Comparison of ENCODE assay signal across 8 cellular contexts in the genomic region with DNA sequence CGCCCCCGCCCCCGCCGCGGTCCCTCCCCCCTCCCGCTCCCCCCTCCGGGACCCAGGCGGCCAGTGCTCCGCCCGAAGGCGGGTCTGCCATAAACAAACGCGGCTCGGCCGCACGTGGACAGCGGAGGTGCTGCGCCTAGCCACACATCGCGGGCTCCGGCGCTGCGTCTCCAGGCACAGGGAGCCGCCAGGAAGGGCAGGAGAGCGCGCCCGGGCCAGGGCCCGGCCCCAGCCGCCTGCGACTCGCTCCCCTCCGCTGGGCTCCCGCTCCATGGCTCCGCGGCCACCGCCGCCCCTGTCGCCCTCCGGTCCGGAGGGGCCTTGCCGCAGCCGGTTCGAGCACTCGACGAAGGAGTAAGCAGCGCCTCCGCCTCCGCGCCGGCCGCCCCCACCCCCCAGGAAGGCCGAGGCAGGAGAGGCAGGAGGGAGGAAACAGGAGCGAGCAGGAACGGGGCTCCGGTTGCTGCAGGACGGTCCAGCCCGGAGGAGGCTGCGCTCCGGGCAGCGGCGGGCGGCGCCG. TPM values are rescaled to one million over a fixed set of nuclear protein-coding genes. Genes with fewer than 3 reads are reported as not detected.
DNase-seq lines count a peak whose midpoint lies in the region; ATAC-seq, FAIRE-seq and TF ChIP-seq lines count a peak whose summit lies in the region.

A gene with protein sequence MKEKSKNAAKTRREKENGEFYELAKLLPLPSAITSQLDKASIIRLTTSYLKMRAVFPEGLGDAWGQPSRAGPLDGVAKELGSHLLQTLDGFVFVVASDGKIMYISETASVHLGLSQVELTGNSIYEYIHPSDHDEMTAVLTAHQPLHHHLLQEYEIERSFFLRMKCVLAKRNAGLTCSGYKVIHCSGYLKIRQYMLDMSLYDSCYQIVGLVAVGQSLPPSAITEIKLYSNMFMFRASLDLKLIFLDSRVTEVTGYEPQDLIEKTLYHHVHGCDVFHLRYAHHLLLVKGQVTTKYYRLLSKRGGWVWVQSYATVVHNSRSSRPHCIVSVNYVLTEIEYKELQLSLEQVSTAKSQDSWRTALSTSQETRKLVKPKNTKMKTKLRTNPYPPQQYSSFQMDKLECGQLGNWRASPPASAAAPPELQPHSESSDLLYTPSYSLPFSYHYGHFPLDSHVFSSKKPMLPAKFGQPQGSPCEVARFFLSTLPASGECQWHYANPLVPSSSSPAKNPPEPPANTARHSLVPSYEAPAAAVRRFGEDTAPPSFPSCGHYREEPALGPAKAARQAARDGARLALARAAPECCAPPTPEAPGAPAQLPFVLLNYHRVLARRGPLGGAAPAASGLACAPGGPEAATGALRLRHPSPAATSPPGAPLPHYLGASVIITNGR (plus strand): TSS at position 90 of the 520 bp plus-strand sequence. CDS start 632 bp downstream, outside the sequence.

- peaks cover 99% of the 10 kb centered on the region for H3K27me3 ChIP-seq in neural cell (ENCODE audit: insufficient read depth, low read depth, low read length)

- no peaks in the 10 kb centered on the region for H3K79me2 ChIP-seq in neural cell (replicated peaks; ENCODE audit: insufficient read depth, low read length)

- no peaks in the 10 kb centered on the region for H3K9me3 ChIP-seq in neural cell (ENCODE audit: low read length)

- no peak for TF ChIP-seq CTCF in GM13976 (IDR thresholded peaks at IDR 0.05; ENCODE audit: borderline replicate concordance, control extremely low read depth, extremely low read depth, insufficient read depth, missing control alignments)
- TF ChIP-seq CTCF in neural cell (IDR thresholded peaks at IDR 0.05; ENCODE audit: poor library complexity, severe bottlenecking) = no peak

- no peaks in the 10 kb centered on the region for H3K9me2 ChIP-seq in neural cell (ENCODE audit: insufficient read depth, low read length)

- no peak within 1 kb of the TSS for H3K4me2 ChIP-seq in neural cell (ENCODE audit: low read length)

- no peaks in the 10 kb centered on the region for H4K20me1 ChIP-seq in neural cell (ENCODE audit: insufficient read depth)

- ATAC-seq in GM19455 (IDR thresholded peaks at IDR 0.05; ENCODE audit: unreplicated experiment) (no peak), HG02852 (IDR thresholded peaks at IDR 0.05; ENCODE audit: unreplicated experiment) (no peak)

- TF ChIP-seq EP300 in neural cell (conservative IDR thresholded peaks at IDR 0.05; ENCODE audit: poor library complexity, severe bottlenecking) = no peak

- H3F3A ChIP-seq in neural cell (ENCODE audit: insufficient read depth, low read length, poor library complexity, severe bottlenecking) = no peaks in the 10 kb centered on the region

- H2AFZ ChIP-seq in neural cell (ENCODE audit: low read depth, low read length) = no peak within 1 kb of the TSS

- TF ChIP-seq POLR2A in H54 (IDR thresholded peaks at IDR 0.05; ENCODE audit: low read depth, low read length) = no peak

- no peak within 1 kb of the TSS for H3K27ac ChIP-seq in neural cell (ENCODE audit: low read length)

- in situ Hi-C loops in GM13976 (cut with MboI; ENCODE audit: low sequenced_read_pairs, unreplicated experiment) = no loop called here

- no peak within 1 kb of the TSS for H3K9ac ChIP-seq in neural cell (ENCODE audit: low read length)

- peak within 1 kb of the TSS; percentile 63 for H3K4me3 ChIP-seq in neural cell (ENCODE audit: low read length)

- no peaks in the 10 kb centered on the region for H3K36me3 ChIP-seq in neural cell (ENCODE audit: insufficient read depth, low read length)

- no peak for FAIRE-seq in H54 (lab: Jason Lieb, UNC)

- DNase-seq in GM13976 (ENCODE audit: low spot score) (peak; percentile 36), NCI-H2029 treated with DMSO at 0.1 percent for 48 hours (lab: John Stamatoyannopoulos, UW) (peak; percentile 14), dermis blood vessel endothelial cell (peak; percentile 43), H54 (ENCODE audit: insufficient read length, low spot score) (no peak), mucosa of gallbladder (ENCODE audit: low spot score) (no peak)

- TF ChIP-seq RAD21 in neural cell (conservative IDR thresholded peaks at IDR 0.05) = no peak

TF ChIP-seq in neural cell, 6 proteins besides CTCF, POLR2A, EP300 and RAD21:
- TF ChIP-seq EZH2 (IDR thresholded peaks at IDR 0.05; ENCODE audit: borderline replicate concordance, insufficient read depth, low read length, poor library complexity, severe bottlenecking) (peak; percentile 90), MXI1 (conservative IDR thresholded peaks at IDR 0.05; ENCODE audit: poor library complexity, severe bottlenecking) (no peak)

RNA-seq across cellular contexts. Expression of the gene that starts here (rescaled TPM):
- total RNA-seq in dermis blood vessel endothelial cell (under 0.01 and 0.05 TPM in 2 replicates), mucosa of gallbladder (0.14 TPM)
- polyA plus RNA-seq in neural cell = 0.08 TPM in 1 of 2 replicates, not detected in the other
- not detected in 2 replicates for polyA minus RNA-seq in neural cell

Comparison
In these comparisons a context has a peak if more than half of its experiments do, and no peak if none do; other contexts are left out.
1. Peak in DNase-seq in dermis blood vessel endothelial cell; RNA of the gene not detected or under 1 TPM.
2. DNase-seq: peak in GM13976 (single experiment) and NCI-H2029 treated with DMSO at 0.1 percent for 48 hours (single experiment); none in H54 (single experiment) and mucosa of gallbladder (single experiment).